Comparison of ENCODE assay signal across 18 cellular contexts in the genomic region with DNA sequence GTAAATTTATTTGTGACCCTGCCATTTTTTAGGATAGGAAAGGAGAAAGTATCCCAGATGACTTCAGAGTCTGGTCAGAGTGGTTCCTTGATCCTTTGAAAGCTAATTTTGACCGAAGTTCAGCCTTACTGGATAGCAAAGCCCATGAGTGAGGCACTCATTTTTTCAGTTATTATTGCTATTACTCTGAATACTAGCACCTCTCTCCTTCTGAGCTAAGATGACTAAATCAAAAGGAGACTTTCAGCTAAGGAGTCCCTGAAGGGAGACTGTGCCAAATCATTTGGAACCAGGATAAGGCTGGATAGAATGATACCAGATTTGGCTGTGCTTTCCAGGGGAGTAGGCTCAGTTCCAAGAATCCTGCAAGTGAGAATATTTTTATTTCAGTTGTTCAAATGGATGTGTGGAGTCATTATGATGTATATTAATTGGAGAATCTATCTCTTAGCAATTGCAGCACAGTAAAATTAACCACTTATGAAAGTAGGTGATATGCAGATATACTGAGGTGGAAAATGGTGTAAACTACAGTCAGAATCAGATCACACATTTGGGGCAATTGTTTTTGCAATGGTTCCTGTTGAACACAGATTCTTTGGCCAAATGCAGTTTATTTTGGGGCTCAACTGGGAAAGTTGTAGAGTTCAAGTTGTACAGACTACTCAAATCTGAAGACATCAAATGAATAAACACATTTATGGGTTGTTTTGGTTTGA. TPM values are rescaled to one million over a fixed set of nuclear protein-coding genes. Genes with fewer than 3 reads are reported as not detected.
DNase-seq lines count a peak whose midpoint lies in the region; ATAC-seq and TF ChIP-seq lines count a peak whose summit lies in the region.
"Had no signal": no experiment of that assay in that cellular context is flagged by ENCODE, and none has a peak within 500 bp of the region (broad histone marks: within the 10 kb centered on the region; RNA-seq: fewer than 3 reads in every experiment).

No MANE protein-coding gene starts in this region.

- H3K27ac Mint-ChIP-seq in activated CD4-positive, alpha-beta T cell treated with anti-CD3 and anti-CD28 coated beads, Interleukin-2, amount 10 ng/mL, durations not matched to agents 7 days and 5 days = peak overlapping the region; percentile 97
- H3K27ac Mint-ChIP-seq in central memory CD8-positive, alpha-beta T cell (ENCODE audit: low read depth) = peak overlapping the region; percentile 96
- peak overlapping the region; percentile 96 for H3K27ac Mint-ChIP-seq in stimulated activated naive B cell treated with anti-CD40 and anti-IgM and Interleukin-4, amounts not matched to agents 10 μg/mL and 1 μg/mL and 100 μg/mL, for 72 hours

- no peaks in the 10 kb centered on the region for H4K20me1 ChIP-seq in OCI-LY7 (ENCODE audit: insufficient read depth, low read length)

- CTCF ChIA-PET in activated CD4-positive, alpha-beta T cell treated with anti-CD3 and anti-CD28 coated beads, Interleukin-2, amount 10 ng/mL, durations not matched to agents 7 days and 5 days (lab: Charles Lee) = interaction anchor here (0.6 kb wide), 1 partner anchor 1046 kb away, joined by 4 read pairs; no protein-coding TSS in a partner anchor
- CTCF ChIA-PET in OCI-LY7 (lab: Charles Lee; ENCODE audit: unreplicated experiment) = interaction anchor here (0.9 kb wide), 1 partner anchor 12 kb away, joined by 3 read pairs; no protein-coding TSS in a partner anchor

- no peak for TF ChIP-seq POLR2A in testis (IDR thresholded peaks at IDR 0.05)

- peak overlapping the region; percentile 93 for H3K4me3 Mint-ChIP-seq in activated CD4-positive, alpha-beta T cell treated with anti-CD3 and anti-CD28 coated beads, Interleukin-2, amount 10 ng/mL, durations not matched to agents 7 days and 5 days
- H3K4me3 Mint-ChIP-seq in central memory CD8-positive, alpha-beta T cell = peak overlapping the region; percentile 95
- peak overlapping the region; percentile 88 for H3K4me3 Mint-ChIP-seq in stimulated activated naive B cell treated with anti-CD40 and anti-IgM and Interleukin-4, amounts not matched to agents 10 μg/mL and 1 μg/mL and 100 μg/mL, for 72 hours

- no peak for ATAC-seq in central memory CD8-positive, alpha-beta T cell (replicated peaks; ENCODE audit: extremely low read depth, poor library complexity, severe bottlenecking)
- ATAC-seq in stimulated activated naive B cell treated with anti-CD40 and anti-IgM and Interleukin-4, amounts not matched to agents 10 μg/mL and 1 μg/mL and 100 μg/mL, for 72 hours (replicated peaks) = no peak
- no peak for ATAC-seq in GM21367 (IDR thresholded peaks at IDR 0.05; ENCODE audit: unreplicated experiment)
- ATAC-seq: left colon had no signal

- H3K4me1 Mint-ChIP-seq in activated CD4-positive, alpha-beta T cell treated with anti-CD3 and anti-CD28 coated beads, Interleukin-2, amount 10 ng/mL, durations not matched to agents 7 days and 5 days = peaks cover 61% of the 10 kb centered on the region
- peaks cover 45% of the 10 kb centered on the region for H3K4me1 Mint-ChIP-seq in central memory CD8-positive, alpha-beta T cell
- H3K4me1 Mint-ChIP-seq in stimulated activated naive B cell treated with anti-CD40 and anti-IgM and Interleukin-4, amounts not matched to agents 10 μg/mL and 1 μg/mL and 100 μg/mL, for 72 hours = peaks cover 14 to 38% of the 10 kb centered on the region in 2 donors

- H3K9me3 ChIP-seq in OCI-LY7 (ENCODE audit: low read length) = no peaks in the 10 kb centered on the region
- no peaks in the 10 kb centered on the region for H3K9me3 ChIP-seq in testis
- H3K9me3 ChIP-seq: MG63, right atrium auricular region had no signal

- intact Hi-C loops in OCI-LY7 (cut with micrococcal nuclease; ENCODE audit: unreplicated experiment) = loop anchor here (5.0 to 10.0 kb wide), 4 partner anchors 192 to 1049 kb away; a partner anchor contains a TSS
- intact Hi-C loops in testis (cut with DNase I; ENCODE audit: low total_unique reads) = no loop called here

- H3K4me1 ChIP-seq in OCI-LY7 (ENCODE audit: insufficient read depth, low read length, poor library complexity, severe bottlenecking) = peaks cover 52% of the 10 kb centered on the region
- H3K4me1 ChIP-seq in testis = no peaks in the 10 kb centered on the region
- H3K4me1 ChIP-seq: right atrium auricular region had no signal

- peak overlapping the region; percentile 72 for H3K4me3 ChIP-seq in OCI-LY7 (ENCODE audit: low read depth, low read length, poor library complexity, severe bottlenecking)
- no peak overlapping the region for H3K4me3 ChIP-seq in testis
- H3K4me3 ChIP-seq: MG63, right atrium auricular region had no signal

- no peak for DNase-seq in activated CD4-positive, alpha-beta T cell treated with anti-CD3 and anti-CD28 coated beads, Interleukin-2, amount 10 ng/mL, durations not matched to agents 7 days and 5 days
- DNase-seq in activated CD4-positive, alpha-beta T cell treated with anti-CD3 and anti-CD28 coated beads, Interleukin-2, amount 50 U/mL, for 48 hours = no peak
- DNase-seq in OCI-LY7 (ENCODE audit: low spot score) (no peak), testis (no peak), GM19240 (ENCODE audit: insufficient read length, low spot score) (no peak)
- DNase-seq in central memory CD8-positive, alpha-beta T cell (ENCODE audit: low spot score in 2 of 2) = no peak
- DNase-seq in stimulated activated naive B cell treated with anti-CD40 and anti-IgM and Interleukin-4, amounts not matched to agents 10 μg/mL and 1 μg/mL and 100 μg/mL, for 72 hours = no peak
- DNase-seq: dermis blood vessel endothelial cell; left colon; MG63; NCI-H2081 treated with DMSO at 0.1 percent for 48 hours; NK-92 treated with Interleukin-12 subunit alpha and Interleukin-12 subunit beta, amount 100 ng/mL, for 24 hours; stimulated activated CD4-positive, alpha-beta T cell treated with anti-CD3 and anti-CD28 coated beads, Interleukin-4, amount 100 ng/mL, for 1 hour had no signal

- no peaks in the 10 kb centered on the region for H3K27me3 Mint-ChIP-seq in activated CD4-positive, alpha-beta T cell treated with anti-CD3 and anti-CD28 coated beads, Interleukin-2, amount 10 ng/mL, durations not matched to agents 7 days and 5 days
- H3K27me3 Mint-ChIP-seq in central memory CD8-positive, alpha-beta T cell = no peaks in the 10 kb centered on the region
- no peaks in the 10 kb centered on the region for H3K27me3 Mint-ChIP-seq in stimulated activated naive B cell treated with anti-CD40 and anti-IgM and Interleukin-4, amounts not matched to agents 10 μg/mL and 1 μg/mL and 100 μg/mL, for 72 hours

- peak overlapping the region; percentile 88 for H3K4me2 ChIP-seq in OCI-LY7 (ENCODE audit: low read length)

- no TSS peak for BruUV-seq in OCI-LY7 (replicated peaks; lab: Mats Ljungman, UMichigan)

- peaks cover 41% of the 10 kb centered on the region for H3K36me3 Mint-ChIP-seq in activated CD4-positive, alpha-beta T cell treated with anti-CD3 and anti-CD28 coated beads, Interleukin-2, amount 10 ng/mL, durations not matched to agents 7 days and 5 days (ENCODE audit: low read depth)
- H3K36me3 Mint-ChIP-seq in central memory CD8-positive, alpha-beta T cell (ENCODE audit: insufficient read depth) = peaks cover 17% of the 10 kb centered on the region
- H3K36me3 Mint-ChIP-seq in stimulated activated naive B cell treated with anti-CD40 and anti-IgM and Interleukin-4, amounts not matched to agents 10 μg/mL and 1 μg/mL and 100 μg/mL, for 72 hours = peaks cover 26 to 32% of the 10 kb centered on the region in 2 donors

- H3K27me3 ChIP-seq in testis = no peaks in the 10 kb centered on the region
- H3K27me3 ChIP-seq: MG63, right atrium auricular region had no signal

- no peaks in the 10 kb centered on the region for H3K9me2 ChIP-seq in OCI-LY7 (ENCODE audit: insufficient read depth, low read length)

- H3K9me3 Mint-ChIP-seq in activated CD4-positive, alpha-beta T cell treated with anti-CD3 and anti-CD28 coated beads, Interleukin-2, amount 10 ng/mL, durations not matched to agents 7 days and 5 days = peaks cover 5% of the 10 kb centered on the region
- H3K9me3 Mint-ChIP-seq in central memory CD8-positive, alpha-beta T cell = no peaks in the 10 kb centered on the region
- no peaks in the 10 kb centered on the region for H3K9me3 Mint-ChIP-seq in stimulated activated naive B cell treated with anti-CD40 and anti-IgM and Interleukin-4, amounts not matched to agents 10 μg/mL and 1 μg/mL and 100 μg/mL, for 72 hours

- H2AFZ ChIP-seq in OCI-LY7 (ENCODE audit: low read length) = peak overlapping the region; percentile 66; the same call in 1 of the 2 replicates

- H3K36me3 ChIP-seq in OCI-LY7 (ENCODE audit: insufficient read depth, low read length) (no peaks in the 10 kb centered on the region; the same call in 1 of the 2 replicates), testis (ENCODE audit: low read depth, missing control alignments) (no peaks in the 10 kb centered on the region)
- H3K36me3 ChIP-seq: MG63, right atrium auricular region had no signal

- POLR2A ChIA-PET in activated CD4-positive, alpha-beta T cell treated with anti-CD3 and anti-CD28 coated beads, Interleukin-2, amount 10 ng/mL, durations not matched to agents 7 days and 5 days (lab: Charles Lee) = interaction anchor here (0.9 kb wide), 1 partner anchor 205 kb away, joined by 4 read pairs; no protein-coding TSS in a partner anchor
- POLR2A ChIA-PET in OCI-LY7 (lab: Charles Lee) = interaction anchor here (0.5 to 2.8 kb wide), 4 partner anchors 11 to 1774 kb away, joined by 3 to 20 read pairs (median 3); no protein-coding TSS in a partner anchor

- no peak for TF ChIP-seq CTCF in OCI-LY7 (conservative IDR thresholded peaks at IDR 0.05; ENCODE audit: low read length)
- TF ChIP-seq CTCF in testis (IDR thresholded peaks at IDR 0.05) = no peak

- H3K79me2 ChIP-seq in OCI-LY7 (ENCODE audit: insufficient read depth, low read depth, low read length) = peaks cover 48% of the 10 kb centered on the region; the same call in 1 of the 2 replicates

- H3K27ac ChIP-seq in OCI-LY7 (ENCODE audit: low read depth, low read length, poor library complexity, severe bottlenecking) (peak overlapping the region; percentile 70), testis (no peak overlapping the region)
- H3K27ac ChIP-seq: right atrium auricular region had no signal

- WGBS in testis, 2 donors = 71% methylated on average over 1 of the region's 1 CpG; no CpG with 5 or more reads in 1 of the 2 donors

RNA-seq across cellular contexts. Expression of a gene that starts 1.1 kb away (rescaled TPM):
- total RNA-seq in activated CD4-positive, alpha-beta T cell treated with anti-CD3 and anti-CD28 coated beads, Interleukin-2, amount 10 ng/mL, durations not matched to agents 7 days and 5 days = 10 to 100 TPM; 46.4 to 72.3 TPM
- 8.1 and 10.3 TPM in 2 replicates for total RNA-seq in OCI-LY7 (2014; rRNA removed; shearing (Covaris generic))
- total RNA-seq in OCI-LY7 (2022) (15.1 and 23.0 TPM in 2 replicates), testis (under 1 TPM in 1 of 2 donors, not detected in 1; 0.81 TPM)
- polyA plus RNA-seq in testis (ENCODE audit: insufficient read depth, low read depth, low replicate concordance) = 0.46 TPM
- total RNA-seq: dermis blood vessel endothelial cell, HT1080, SK-MEL-5 had no signal
- polyA plus RNA-seq: neural cell had no signal

Comparison
In these comparisons a context has a peak if more than half of its experiments do, and no peak if none do; other contexts are left out.
1. RNA of a gene that starts 1.1 kb away (total RNA-seq): 46.4 to 72.3 TPM in activated CD4-positive, alpha-beta T cell treated with anti-CD3 and anti-CD28 coated beads, Interleukin-2, amount 10 ng/mL, durations not matched to agents 7 days and 5 days and 8.1 to 23.0 TPM in OCI-LY7; 0.81 TPM in testis; every median in the first group is over 4 times any median in the second.
2. Peak in every context shown above with its lines, with median percentiles within 50 percentile points of each other: H3K27ac Mint-ChIP-seq and H3K4me3 Mint-ChIP-seq.